In genomic region chr20:63701329-63702035, GRCh38 we compare ENCODE assay signal across 13 cellular contexts. TPM values are rescaled to one million over a fixed set of nuclear protein-coding genes. Genes with fewer than 3 reads are reported as not detected.
A peak's percentile ranks its signal among the peaks of the same experiment; 100 is the strongest.
DNase-seq lines count a peak whose midpoint lies in the region; ATAC-seq and TF ChIP-seq lines count a peak whose summit lies in the region.
"Had no signal": no experiment of that assay in that cellular context is flagged by ENCODE, and none has a peak within 500 bp of the region (broad histone marks: within the 10 kb centered on the region; RNA-seq: fewer than 3 reads in every experiment).

No MANE protein-coding gene starts in this region.

- TF ChIP-seq CTCF in left ventricle myocardium inferior (IDR thresholded peaks at IDR 0.05; ENCODE audit: borderline replicate concordance) (no peak), neural progenitor cell (IDR thresholded peaks at IDR 0.05) (no peak)

- no peaks in the 10 kb centered on the region for H3K27me3 ChIP-seq in left ventricle myocardium inferior (ENCODE audit: low read depth)
- H3K27me3 ChIP-seq in neural progenitor cell = no peaks in the 10 kb centered on the region
- H3K27me3 ChIP-seq: BLaER1, tibial nerve had no signal

- intact Hi-C loops in Right ventricle myocardium inferior (cut with DNase I) = no loop called here
- intact Hi-C loops in left ventricle myocardium inferior (cut with micrococcal nuclease) = no loop called here
- intact Hi-C loops in left ventricle myocardium superior (cut with micrococcal nuclease) = no loop called here

- no peak overlapping the region for H3K4me2 ChIP-seq in neural progenitor cell
- H3K4me2 ChIP-seq: BLaER1 had no signal

- no peak for ATAC-seq in Right ventricle myocardium inferior
- no peak for ATAC-seq in left ventricle myocardium superior
- no peak for ATAC-seq in GM19328 (IDR thresholded peaks at IDR 0.05; ENCODE audit: unreplicated experiment)
- no peak for ATAC-seq in GM18870 (IDR thresholded peaks at IDR 0.05; ENCODE audit: unreplicated experiment)

- no peak overlapping the region for H3K4me3 ChIP-seq in left ventricle myocardium inferior
- H3K4me3 ChIP-seq in neural progenitor cell = no peak overlapping the region
- H3K4me3 ChIP-seq: BLaER1, tibial nerve had no signal

- H4K20me1 ChIP-seq in neural progenitor cell (ENCODE audit: low read depth) = peaks cover 7% of the 10 kb centered on the region

- H3K4me1 Mint-ChIP-seq in neural progenitor cell = peaks cover 1% of the 10 kb centered on the region

- no peaks in the 10 kb centered on the region for H3K9me3 Mint-ChIP-seq in neural progenitor cell

- DNase-seq in Right ventricle myocardium inferior (ENCODE audit: missing footprints) (peak; percentile 46), left ventricle myocardium inferior (no peak), NCI-H69 (lab: John Stamatoyannopoulos, UW) (peak; percentile 17), left ventricle myocardium superior (peak; percentile 29), neural progenitor cell (ENCODE audit: low spot score) (no peak), hippocampal formation (lab: John Stamatoyannopoulos, UW) (no peak)
- DNase-seq: KBM-7; NCI-H1436 treated with DMSO at 0.1 percent for 48 hours; stimulated activated CD8-positive, alpha-beta memory T cell treated with anti-CD3 and anti-CD28 coated beads, Interleukin-4, amount 100 ng/mL, for 48 hours had no signal

- peaks cover 6% of the 10 kb centered on the region for H3K27me3 Mint-ChIP-seq in neural progenitor cell (ENCODE audit: insufficient read depth, low read depth)

- H3K36me3 ChIP-seq in left ventricle myocardium inferior = peaks cover 35% of the 10 kb centered on the region
- no peaks in the 10 kb centered on the region for H3K36me3 ChIP-seq in neural progenitor cell

- no peak overlapping the region for H3K4me3 Mint-ChIP-seq in neural progenitor cell

- peaks cover 10% of the 10 kb centered on the region for H3K79me2 ChIP-seq in neural progenitor cell (ENCODE audit: low read depth)

- H3K27ac ChIP-seq in left ventricle myocardium inferior (replicated peaks) (no peak overlapping the region), neural progenitor cell (no peak overlapping the region)
- H3K27ac ChIP-seq: BLaER1 had no signal

- H3K27ac Mint-ChIP-seq in neural progenitor cell = no peak overlapping the region

- H2AFZ ChIP-seq in neural progenitor cell (replicated peaks) = no peak overlapping the region

- H3K4me1 ChIP-seq in left ventricle myocardium inferior = peaks cover 60% of the 10 kb centered on the region
- peaks cover 7% of the 10 kb centered on the region for H3K4me1 ChIP-seq in neural progenitor cell

- no peaks in the 10 kb centered on the region for H3F3A ChIP-seq in neural progenitor cell (ENCODE audit: low read depth)

- H3K9ac ChIP-seq in neural progenitor cell = no peak overlapping the region
- H3K9ac ChIP-seq: BLaER1 had no signal

- H3K36me3 Mint-ChIP-seq in neural progenitor cell = peaks cover 6% of the 10 kb centered on the region

- H3K9me3 ChIP-seq in left ventricle myocardium inferior (replicated peaks) (no peaks in the 10 kb centered on the region), neural progenitor cell (ENCODE audit: low read depth) (no peaks in the 10 kb centered on the region)
- H3K9me3 ChIP-seq: BLaER1, tibial nerve had no signal

RNA-seq across cellular contexts. Expression of gene TNFRSF6B, which starts 5.0 kb away (rescaled TPM):
- total RNA-seq in Right ventricle myocardium inferior (1.0 TPM), left ventricle myocardium inferior (0.27 TPM), left ventricle myocardium superior (0.64 TPM), neural progenitor cell (ENCODE audit: low replicate concordance) (0.25 TPM in 1 of 2 replicates, not detected in the other)

RNA-seq across cellular contexts. Expression of gene ARFRP1, which starts 6.3 kb away (rescaled TPM):
- total RNA-seq in Right ventricle myocardium inferior (34.2 TPM), left ventricle myocardium inferior (37.1 TPM), left ventricle myocardium superior (46.5 TPM), neural progenitor cell (ENCODE audit: low replicate concordance) (18.3 and 32.6 TPM in 2 replicates)

RNA-seq across cellular contexts. Expression of gene ZGPAT, which starts 6.4 kb away (rescaled TPM):
- 15.1 TPM for total RNA-seq in Right ventricle myocardium inferior
- 15.8 TPM for total RNA-seq in left ventricle myocardium inferior
- total RNA-seq in left ventricle myocardium superior = 16.2 TPM
- total RNA-seq in neural progenitor cell (ENCODE audit: low replicate concordance) = 8.2 and 26.8 TPM in 2 replicates

RNA-seq across cellular contexts. Expression of gene LIME1, which starts 35.0 kb away (rescaled TPM):
- total RNA-seq in Right ventricle myocardium inferior (1.6 TPM), left ventricle myocardium inferior (3.4 TPM), left ventricle myocardium superior (2.7 TPM), neural progenitor cell (ENCODE audit: low replicate concordance) (0.47 and 10.9 TPM in 2 replicates)

RNA-seq across cellular contexts. Expression of gene SLC2A4RG, which starts 38.1 kb away (rescaled TPM):
- 97.4 TPM for total RNA-seq in Right ventricle myocardium inferior
- 79.2 TPM for total RNA-seq in left ventricle myocardium inferior
- 104 TPM for total RNA-seq in left ventricle myocardium superior
- 12.0 and 58.0 TPM in 2 replicates for total RNA-seq in neural progenitor cell (ENCODE audit: low replicate concordance)

Comparison
In these comparisons a context has a peak if more than half of its experiments do, and no peak if none do; other contexts are left out.
1. DNase-seq: peak in Right ventricle myocardium inferior (single experiment), NCI-H69 (single experiment) and left ventricle myocardium superior (single experiment); none in left ventricle myocardium inferior (single experiment), neural progenitor cell (single experiment) and hippocampal formation (0 of 2).